In the genomic region with DNA sequence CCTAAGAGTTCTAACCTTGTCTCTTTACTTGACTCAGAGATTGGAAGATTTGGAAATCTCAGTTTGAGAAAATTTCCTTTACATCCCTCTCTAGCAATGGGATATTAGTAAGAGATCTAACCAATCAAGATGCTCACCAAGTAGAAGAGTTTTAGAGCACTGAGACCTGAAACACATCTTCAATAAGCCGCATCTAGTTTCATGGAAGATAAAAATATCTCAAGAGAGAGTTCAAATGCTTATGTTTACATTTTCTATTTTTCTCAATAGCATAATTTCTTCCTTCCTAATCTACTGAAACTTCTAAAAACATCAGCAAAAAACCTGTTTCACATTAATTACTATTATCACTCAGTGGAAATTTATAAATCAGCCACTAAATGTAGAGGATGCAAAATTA, we compare ENCODE assay signal across 23 cellular contexts.
"Had no signal": no experiment of that assay in that cellular context is flagged by ENCODE, and none has a peak within 500 bp of the region (broad histone marks: within the 10 kb centered on the region; RNA-seq: fewer than 3 reads in every experiment).

No MANE protein-coding gene starts in this region.

- DNase-seq: dermis blood vessel endothelial cell; effector CD8-positive, alpha-beta T cell; effector memory CD8-positive, alpha-beta T cell; endodermal cell; erythroblast; esophagus squamous epithelium; foreskin fibroblast; foreskin melanocyte; gastrocnemius medialis; glutamatergic neuron; head of caudate nucleus; heart right ventricle; hippocampal formation; left cardiac atrium; left lung; left ventricle myocardium superior; lower lobe of right lung; mesenchymal stem cell; midbrain; naive thymus-derived CD4-positive, alpha-beta T cell had no signal

- ATAC-seq: effector memory CD8-positive, alpha-beta T cell; esophagus mucosa; gastrocnemius medialis; heart right ventricle; left cardiac atrium; left lung; left ventricle myocardium superior; lower lobe of right lung; naive thymus-derived CD4-positive, alpha-beta T cell had no signal

- H3K9me3 ChIP-seq: esophagus squamous epithelium, gastrocnemius medialis, heart right ventricle, left lung, lower lobe of right lung had no signal

- H3K36me3 ChIP-seq: gastrocnemius medialis, lower lobe of right lung had no signal

- H3K4me3 ChIP-seq: coronary artery, esophagus squamous epithelium, gastrocnemius medialis, heart right ventricle, left lung, lower lobe of right lung had no signal

- H3K4me3 Mint-ChIP-seq: effector memory CD8-positive, alpha-beta T cell; endodermal cell; naive thymus-derived CD4-positive, alpha-beta T cell had no signal

- H3K27ac ChIP-seq: coronary artery, epithelial cell of prostate, esophagus squamous epithelium, gastrocnemius medialis, heart right ventricle, left lung, lower lobe of right lung had no signal

- H3K9me3 Mint-ChIP-seq: endodermal cell; naive thymus-derived CD4-positive, alpha-beta T cell had no signal

- H3K27ac Mint-ChIP-seq: effector memory CD8-positive, alpha-beta T cell; endodermal cell had no signal

- H3K27me3 ChIP-seq: esophagus squamous epithelium, gastrocnemius medialis, heart right ventricle, left lung had no signal

- H3K27me3 Mint-ChIP-seq: effector memory CD8-positive, alpha-beta T cell; naive thymus-derived CD4-positive, alpha-beta T cell had no signal
